16 cellular contexts compared by ENCODE assay signal in genomic region chr11:47245586-47246357, GRCh38.
"Had no signal": no experiment of that assay in that cellular context is flagged by ENCODE, and none has a peak within 500 bp of the region (broad histone marks: within the 10 kb centered on the region; RNA-seq: fewer than 3 reads in every experiment).

No MANE protein-coding gene starts in this region.

- H3K9me3 Mint-ChIP-seq: activated B cell treated with CpG ODN at 0.5 μM for 24 hours; brain; nephron; T-helper 2 cell treated with Interferon-gamma antibody and Interleukin-4, amounts not matched to agents 5 μg/mL and 100 μg/mL, for 36 hours had no signal

- H3K36me3 ChIP-seq: uterus had no signal

- H3K9me3 ChIP-seq: prostate gland, thyroid gland, uterus had no signal

- H3K27ac Mint-ChIP-seq: activated B cell treated with CpG ODN at 0.5 μM for 24 hours; activated naive CD8-positive, alpha-beta T cell; T-helper 2 cell treated with Interferon-gamma antibody and Interleukin-4, amounts not matched to agents 5 μg/mL and 100 μg/mL, for 36 hours had no signal

- H3K27ac ChIP-seq: prostate gland, thyroid gland, uterus had no signal

- DNase-seq: activated B cell treated with CpG ODN at 0.5 μM for 24 hours; activated CD4-positive, alpha-beta T cell treated with anti-CD3 and anti-CD28 coated beads for 48 hours; amniotic stem cell; central memory CD4-positive, alpha-beta T cell; cortex of kidney; effector CD8-positive, alpha-beta T cell; foreskin fibroblast; left ventricle myocardium superior; SW 1271; thyroid gland; uterus had no signal

- H3K27me3 ChIP-seq: thyroid gland, uterus had no signal

- H3K4me3 ChIP-seq: prostate gland, thyroid gland, uterus had no signal

- H3K4me3 Mint-ChIP-seq: activated B cell treated with CpG ODN at 0.5 μM for 24 hours; T-helper 2 cell treated with Interferon-gamma antibody and Interleukin-4, amounts not matched to agents 5 μg/mL and 100 μg/mL, for 36 hours had no signal

- H3K27me3 Mint-ChIP-seq: activated B cell treated with CpG ODN at 0.5 μM for 24 hours; activated naive CD8-positive, alpha-beta T cell had no signal
